23 cellular contexts compared by ENCODE assay signal in the genomic region with DNA sequence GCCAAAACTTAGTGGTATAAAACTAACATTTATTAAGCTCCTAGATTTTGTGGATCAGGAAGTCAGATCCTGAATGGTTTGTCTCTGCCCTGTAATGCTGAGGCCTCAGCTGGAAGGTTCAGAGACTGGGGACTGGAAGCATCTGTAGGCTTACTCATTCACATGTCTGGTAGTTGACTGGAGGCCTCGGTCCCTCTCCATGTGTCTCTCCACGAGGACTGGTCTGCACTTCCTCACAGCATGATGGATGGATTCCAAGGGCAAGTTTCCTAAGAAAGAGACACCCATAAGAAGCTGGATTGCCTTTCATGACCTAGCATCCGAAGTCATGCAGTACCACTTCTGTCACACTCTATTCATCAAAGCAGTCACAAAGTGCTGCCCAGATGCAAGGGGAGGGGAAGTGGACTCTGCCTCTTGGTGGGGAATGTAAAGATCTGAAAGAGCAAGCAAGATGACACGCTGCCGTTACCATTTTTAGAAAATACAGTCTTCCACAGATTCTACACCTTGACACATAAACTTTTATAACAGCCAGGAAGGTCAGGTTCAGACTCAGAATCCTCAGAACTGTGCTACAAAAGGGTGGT.
"Had no signal": no experiment of that assay in that cellular context is flagged by ENCODE, and none has a peak within 500 bp of the region (broad histone marks: within the 10 kb centered on the region; RNA-seq: fewer than 3 reads in every experiment).

No MANE protein-coding gene starts in this region.

- H3K4me1 Mint-ChIP-seq: activated T-helper 17 cell treated with anti-CD3 and anti-CD28 coated beads, Interleukin-2, amount 50 U/mL, for 72 hours had no signal

- H2AFZ ChIP-seq: hepatocyte had no signal

- H3K4me1 ChIP-seq: prostate gland, right atrium auricular region, testis had no signal

- H3K36me3 ChIP-seq: prostate gland, right atrium auricular region, stomach, upper lobe of left lung had no signal

- H3K4me2 ChIP-seq: hepatocyte had no signal

- H3K27ac ChIP-seq: hepatocyte, prostate gland, right atrium auricular region, stomach, testis, upper lobe of left lung had no signal

- H3K79me2 ChIP-seq: hepatocyte had no signal

- DNase-seq: activated CD4-positive, alpha-beta memory T cell treated with anti-CD3 and anti-CD28 coated beads, Interleukin-2, amount 10 ng/mL, durations not matched to agents 7 days and 5 days; activated CD4-positive, alpha-beta T cell treated with anti-CD3 and anti-CD28 coated beads for 48 hours; activated CD4-positive, CD25-positive, alpha-beta regulatory T cell; activated CD8-positive, alpha-beta memory T cell treated with anti-CD3 and anti-CD28 coated beads, Interleukin-2, amount 10 ng/mL, durations not matched to agents 7 days and 5 days; activated naive CD4-positive, alpha-beta T cell treated with Interleukin-2 at 50 U/mL for 16 hours; aorta; cerebellar nuclear complex; cortex of kidney; erythroblast; left colon; stimulated activated CD4-positive, alpha-beta T cell treated with anti-CD3 and anti-CD28 coated beads, Interleukin-15, amount 100 ng/mL, for 24 hours; stimulated activated CD4-positive, alpha-beta T cell treated with anti-CD3 and anti-CD28 coated beads, Interleukin-2, amount 100 ng/mL, for 48 hours; stomach; testis; upper lobe of left lung had no signal

- H3K27ac Mint-ChIP-seq: activated CD4-positive, alpha-beta memory T cell treated with anti-CD3 and anti-CD28 coated beads, Interleukin-2, amount 10 ng/mL, durations not matched to agents 7 days and 5 days; activated CD8-positive, alpha-beta memory T cell treated with anti-CD3 and anti-CD28 coated beads, Interleukin-2, amount 10 ng/mL, durations not matched to agents 7 days and 5 days; activated T-helper 17 cell treated with anti-CD3 and anti-CD28 coated beads, Interleukin-2, amount 50 U/mL, for 72 hours; mesothelial cell of epicardium; nephron; T-helper 2 cell treated with Interferon-gamma antibody and Interleukin-4, amounts not matched to agents 5 μg/mL and 100 μg/mL, for 36 hours had no signal

- H3K36me3 Mint-ChIP-seq: activated CD8-positive, alpha-beta memory T cell treated with anti-CD3 and anti-CD28 coated beads, Interleukin-2, amount 10 ng/mL, durations not matched to agents 7 days and 5 days; mesothelial cell of epicardium had no signal

- H3K27me3 ChIP-seq: hepatocyte, right atrium auricular region, stomach, testis, upper lobe of left lung had no signal

- H3K4me3 ChIP-seq: hepatocyte, lung, prostate gland, right atrium auricular region, stomach, testis, upper lobe of left lung had no signal

- H3K4me3 Mint-ChIP-seq: activated CD4-positive, alpha-beta memory T cell treated with anti-CD3 and anti-CD28 coated beads, Interleukin-2, amount 10 ng/mL, durations not matched to agents 7 days and 5 days; activated CD8-positive, alpha-beta memory T cell treated with anti-CD3 and anti-CD28 coated beads, Interleukin-2, amount 10 ng/mL, durations not matched to agents 7 days and 5 days; activated T-helper 17 cell treated with anti-CD3 and anti-CD28 coated beads, Interleukin-2, amount 50 U/mL, for 72 hours; mesothelial cell of epicardium; nephron; T-helper 2 cell treated with Interferon-gamma antibody and Interleukin-4, amounts not matched to agents 5 μg/mL and 100 μg/mL, for 36 hours had no signal

- H3K9me3 ChIP-seq: prostate gland, right atrium auricular region, stomach, testis, upper lobe of left lung had no signal

- H3K9me3 Mint-ChIP-seq: activated CD4-positive, alpha-beta memory T cell treated with anti-CD3 and anti-CD28 coated beads, Interleukin-2, amount 10 ng/mL, durations not matched to agents 7 days and 5 days; activated T-helper 17 cell treated with anti-CD3 and anti-CD28 coated beads, Interleukin-2, amount 50 U/mL, for 72 hours; mesothelial cell of epicardium; T-helper 2 cell treated with Interferon-gamma antibody and Interleukin-4, amounts not matched to agents 5 μg/mL and 100 μg/mL, for 36 hours had no signal

- ATAC-seq: activated CD8-positive, alpha-beta memory T cell treated with anti-CD3 and anti-CD28 coated beads, Interleukin-2, amount 10 ng/mL, durations not matched to agents 7 days and 5 days; activated T-helper 17 cell treated with anti-CD3 and anti-CD28 coated beads, Interleukin-2, amount 50 U/mL, for 72 hours; left colon had no signal
